Comparison of ENCODE assay signal across 13 cellular contexts in the genomic region with DNA sequence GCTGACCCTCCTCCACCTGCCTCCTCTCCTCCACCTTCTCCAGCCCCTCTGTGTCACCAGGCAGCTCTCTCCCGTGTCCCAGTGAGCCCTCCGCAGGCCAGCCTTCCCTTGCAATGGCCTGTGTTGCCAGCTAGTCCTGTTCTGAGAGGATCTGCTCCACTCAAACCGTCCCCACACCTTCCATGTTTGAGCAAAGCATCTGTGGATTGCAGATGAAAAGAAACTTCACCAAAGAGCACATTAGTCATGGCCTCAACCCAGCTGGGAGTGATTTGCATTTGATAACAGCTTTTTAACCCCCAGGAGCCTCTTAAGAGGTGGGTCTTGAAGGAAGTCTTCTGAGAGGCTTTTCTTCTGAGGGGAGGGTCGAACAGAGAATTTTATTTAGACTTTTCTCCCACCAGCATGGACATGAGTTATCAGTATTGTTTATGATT.
DNase-seq lines count a peak whose midpoint lies in the region; ATAC-seq and TF ChIP-seq lines count a peak whose summit lies in the region.
"Had no signal": no experiment of that assay in that cellular context is flagged by ENCODE, and none has a peak within 500 bp of the region (broad histone marks: within the 10 kb centered on the region; RNA-seq: fewer than 3 reads in every experiment).

No MANE protein-coding gene starts in this region.

- no peak for TF ChIP-seq EP300 in gastroesophageal sphincter (IDR thresholded peaks at IDR 0.05)

- ATAC-seq in gastroesophageal sphincter, result no peak
- no peak for ATAC-seq in activated CD8-positive, alpha-beta T cell treated with anti-CD3 and anti-CD28 coated beads, Interleukin-2, amount 10 ng/mL, durations not matched to agents 7 days and 5 days
- ATAC-seq: right lobe of liver had no signal

- CTCF ChIA-PET in activated CD8-positive, alpha-beta T cell treated with anti-CD3 and anti-CD28 coated beads, Interleukin-2, amount 10 ng/mL, durations not matched to agents 7 days and 5 days (lab: Charles Lee), result no interaction called here

- peak; percentile 72 for DNase-seq in EL
- DNase-seq in SJCRH30, result peak; percentile 16 to 35
- no peak for DNase-seq in progenitor cell of endocrine pancreas (ENCODE audit: low spot score, unreplicated experiment)
- no peak for DNase-seq in COLO668 (lab: John Stamatoyannopoulos, UW; ENCODE audit: unreplicated experiment)
- no peak for DNase-seq in globus pallidus (ENCODE audit: low spot score)
- DNase-seq in activated CD8-positive, alpha-beta T cell treated with anti-CD3 and anti-CD28 coated beads, Interleukin-2, amount 10 ng/mL, durations not matched to agents 7 days and 5 days, result no peak
- DNase-seq in mucosa of gallbladder (ENCODE audit: low spot score), result no peak
- DNase-seq: activated CD8-positive, alpha-beta memory T cell treated with anti-CD3 and anti-CD28 coated beads, Interleukin-2, amount 50 U/mL, for 48 hours; KG1; OCI-M1; right lobe of liver had no signal

- H3K4me1 Mint-ChIP-seq in progenitor cell of endocrine pancreas (ENCODE audit: low read depth), result peaks cover 7% of the 10 kb centered on the region
- H3K4me1 Mint-ChIP-seq in activated CD8-positive, alpha-beta T cell treated with anti-CD3 and anti-CD28 coated beads, Interleukin-2, amount 10 ng/mL, durations not matched to agents 7 days and 5 days (ENCODE audit: low read depth), result no peaks in the 10 kb centered on the region

- no peak overlapping the region for H3K4me3 Mint-ChIP-seq in progenitor cell of endocrine pancreas (ENCODE audit: low read depth)
- H3K4me3 Mint-ChIP-seq in activated CD8-positive, alpha-beta T cell treated with anti-CD3 and anti-CD28 coated beads, Interleukin-2, amount 10 ng/mL, durations not matched to agents 7 days and 5 days, result no peak overlapping the region

- H3K9me3 ChIP-seq in SJCRH30 (replicated peaks) (no peaks in the 10 kb centered on the region), gastroesophageal sphincter (no peaks in the 10 kb centered on the region)
- H3K9me3 ChIP-seq: HAP-1, right lobe of liver had no signal

- peaks cover 3% of the 10 kb centered on the region for H3K9me3 Mint-ChIP-seq in progenitor cell of endocrine pancreas (ENCODE audit: low read depth)
- peaks cover 5% of the 10 kb centered on the region for H3K9me3 Mint-ChIP-seq in activated CD8-positive, alpha-beta T cell treated with anti-CD3 and anti-CD28 coated beads, Interleukin-2, amount 10 ng/mL, durations not matched to agents 7 days and 5 days (ENCODE audit: insufficient read depth)

- H3K27ac ChIP-seq in SJCRH30 (0 out of 2 replicates have a peak overlapping the region, but pooled peaks have one; percentile 8), gastroesophageal sphincter (peak overlapping the region in 3 of 4 donors; percentile 68 to 84 (median 80))
- H3K27ac ChIP-seq: right lobe of liver had no signal

- POLR2A ChIA-PET in activated CD8-positive, alpha-beta T cell treated with anti-CD3 and anti-CD28 coated beads, Interleukin-2, amount 10 ng/mL, durations not matched to agents 7 days and 5 days (lab: Charles Lee), result no interaction called here

- no peak for TF ChIP-seq POLR2A in gastroesophageal sphincter (IDR thresholded peaks at IDR 0.05)

- H3K4me1 ChIP-seq in SJCRH30 (peaks cover 51% of the 10 kb centered on the region), gastroesophageal sphincter (peaks cover 14 to 92% (median 27%) of the 10 kb centered on the region in 3 donors)
- H3K4me1 ChIP-seq: HAP-1, right lobe of liver had no signal

- H3K4me3 ChIP-seq in SJCRH30 (no peak overlapping the region), gastroesophageal sphincter (no peak overlapping the region)
- H3K4me3 ChIP-seq: HAP-1, right lobe of liver had no signal

- WGBS in gastroesophageal sphincter (ENCODE audit: low coverage in 1 of 2), 2 donors, result 33 to 49% methylated on average over 1 to 3 of the region's 4 CpGs

- H3K27me3 ChIP-seq in SJCRH30 (no peaks in the 10 kb centered on the region), gastroesophageal sphincter (no peaks in the 10 kb centered on the region)
- H3K27me3 ChIP-seq: right lobe of liver had no signal

- TF ChIP-seq CTCF in gastroesophageal sphincter (IDR thresholded peaks at IDR 0.05) (no peak), progenitor cell of endocrine pancreas (IDR thresholded peaks at IDR 0.05; ENCODE audit: unreplicated experiment) (no peak)

- peaks cover 7% of the 10 kb centered on the region for H3K36me3 Mint-ChIP-seq in progenitor cell of endocrine pancreas (ENCODE audit: insufficient read depth)
- H3K36me3 Mint-ChIP-seq in activated CD8-positive, alpha-beta T cell treated with anti-CD3 and anti-CD28 coated beads, Interleukin-2, amount 10 ng/mL, durations not matched to agents 7 days and 5 days (ENCODE audit: low read depth), result no peaks in the 10 kb centered on the region

- no peaks in the 10 kb centered on the region for H3K27me3 Mint-ChIP-seq in progenitor cell of endocrine pancreas
- no peaks in the 10 kb centered on the region for H3K27me3 Mint-ChIP-seq in activated CD8-positive, alpha-beta T cell treated with anti-CD3 and anti-CD28 coated beads, Interleukin-2, amount 10 ng/mL, durations not matched to agents 7 days and 5 days (ENCODE audit: low read depth)

- peak overlapping the region; percentile 78 for H3K27ac Mint-ChIP-seq in progenitor cell of endocrine pancreas
- H3K27ac Mint-ChIP-seq in activated CD8-positive, alpha-beta T cell treated with anti-CD3 and anti-CD28 coated beads, Interleukin-2, amount 10 ng/mL, durations not matched to agents 7 days and 5 days, result no peak overlapping the region

- H3K36me3 ChIP-seq in SJCRH30 (peaks cover 2% of the 10 kb centered on the region; the same call in 1 of the 2 replicates), gastroesophageal sphincter (no peaks in the 10 kb centered on the region)
- H3K36me3 ChIP-seq: HAP-1, right lobe of liver had no signal

Comparison
In these comparisons a context has a peak if more than half of its experiments do, and no peak if none do; other contexts are left out.
1. DNase-seq: peak in EL (single experiment) and SJCRH30 (2 of 2); none in progenitor cell of endocrine pancreas (single experiment), COLO668 (single experiment), globus pallidus (single experiment), activated CD8-positive, alpha-beta T cell treated with anti-CD3 and anti-CD28 coated beads, Interleukin-2, amount 10 ng/mL, durations not matched to agents 7 days and 5 days (single experiment) and mucosa of gallbladder (single experiment).